ENCODE assay signal across 8 cellular contexts in genomic region chr4:121951570-121952110, GRCh38. TPM values are rescaled to one million over a fixed set of nuclear protein-coding genes. Genes with fewer than 3 reads are reported as not detected.
A peak's percentile ranks its signal among the peaks of the same experiment; 100 is the strongest.
DNase-seq lines count a peak whose midpoint lies in the region; ATAC-seq and TF ChIP-seq lines count a peak whose summit lies in the region.

TRPC3 (minus strand) TSS chr4:121952060; CDS start chr4:121951680, 380 bp downstream.

- H3K27me3 ChIP-seq in kidney epithelial cell (ENCODE audit: control insufficient read depth, insufficient read depth, low read length), result peaks cover 23% of the 10 kb centered on the region

- peak; percentile 65 for DNase-seq in DMS 273 (lab: John Stamatoyannopoulos, UW; ENCODE audit: unreplicated experiment)
- no peak for DNase-seq in DMS 273 treated with DMSO at 0.1 percent for 48 hours (lab: John Stamatoyannopoulos, UW)
- DNase-seq in T-helper 2 cell treated with Interferon-gamma antibody and Interleukin-4, amounts not matched to agents 5 μg/mL and 100 μg/mL, for 36 hours (ENCODE audit: low spot score), result peak; percentile 18
- DNase-seq in cardiac fibroblast (ENCODE audit: low read depth in 2 of 2), result peak; percentile 5 to 7
- DNase-seq in kidney epithelial cell (ENCODE audit: low read depth), result no peak
- DNase-seq in stimulated activated CD4-positive, alpha-beta T cell treated with anti-CD3 and anti-CD28 coated beads, Interleukin-2, amount 100 ng/mL, for 48 hours, result peak; percentile 21
- DNase-seq in NCI-H2196 treated with DMSO at 0.1 percent for 48 hours (lab: John Stamatoyannopoulos, UW; ENCODE audit: unreplicated experiment), result no peak

- H3K4me1 Mint-ChIP-seq in T-helper 2 cell treated with Interferon-gamma antibody and Interleukin-4, amounts not matched to agents 5 μg/mL and 100 μg/mL, for 36 hours (ENCODE audit: low read depth), result peaks cover 24% of the 10 kb centered on the region

- H3K27me3 Mint-ChIP-seq in T-helper 2 cell treated with Interferon-gamma antibody and Interleukin-4, amounts not matched to agents 5 μg/mL and 100 μg/mL, for 36 hours (ENCODE audit: low read depth), result peaks cover 59% of the 10 kb centered on the region

- H3K36me3 ChIP-seq in kidney epithelial cell (ENCODE audit: control insufficient read depth, insufficient read depth, low read length), result no peaks in the 10 kb centered on the region

- ATAC-seq in HG02981 (IDR thresholded peaks at IDR 0.05; ENCODE audit: unreplicated experiment), result peak; percentile 29

- H3K9me3 Mint-ChIP-seq in T-helper 2 cell treated with Interferon-gamma antibody and Interleukin-4, amounts not matched to agents 5 μg/mL and 100 μg/mL, for 36 hours, result no peaks in the 10 kb centered on the region

- no peak for TF ChIP-seq CTCF in cardiac fibroblast (IDR thresholded peaks at IDR 0.05; ENCODE audit: low read depth, low read length)
- TF ChIP-seq CTCF in kidney epithelial cell (IDR thresholded peaks at IDR 0.05; ENCODE audit: insufficient read depth, low read length, poor library complexity, severe bottlenecking), result no peak

- H3K27ac Mint-ChIP-seq in T-helper 2 cell treated with Interferon-gamma antibody and Interleukin-4, amounts not matched to agents 5 μg/mL and 100 μg/mL, for 36 hours, result no peak within 1 kb of the TSS

- H3K36me3 Mint-ChIP-seq in T-helper 2 cell treated with Interferon-gamma antibody and Interleukin-4, amounts not matched to agents 5 μg/mL and 100 μg/mL, for 36 hours (ENCODE audit: low read depth), result peaks cover 1% of the 10 kb centered on the region

- peak within 1 kb of the TSS; percentile 88 for H3K4me3 Mint-ChIP-seq in T-helper 2 cell treated with Interferon-gamma antibody and Interleukin-4, amounts not matched to agents 5 μg/mL and 100 μg/mL, for 36 hours

- H3K4me3 ChIP-seq in cardiac fibroblast (replicated peaks in 1 of 2; ENCODE audit: low read depth in 2 of 2, low read length in 2 of 2) (peak within 1 kb of the TSS; percentile 42 to 51), kidney epithelial cell (ENCODE audit: low read depth, low read length) (peak within 1 kb of the TSS; percentile 49)

RNA-seq across cellular contexts. Expression of gene TRPC3, which starts in this region (rescaled TPM):
- not detected in 2 replicates for total RNA-seq in kidney epithelial cell

Comparison
In these comparisons a context has a peak if more than half of its experiments do, and no peak if none do; other contexts are left out.
1. DNase-seq: peak in DMS 273 (single experiment), T-helper 2 cell treated with Interferon-gamma antibody and Interleukin-4, amounts not matched to agents 5 μg/mL and 100 μg/mL, for 36 hours (single experiment), cardiac fibroblast (2 of 2) and stimulated activated CD4-positive, alpha-beta T cell treated with anti-CD3 and anti-CD28 coated beads, Interleukin-2, amount 100 ng/mL, for 48 hours (2 of 2); none in DMS 273 treated with DMSO at 0.1 percent for 48 hours (single experiment), kidney epithelial cell (single experiment) and NCI-H2196 treated with DMSO at 0.1 percent for 48 hours (single experiment).